Comparison of ENCODE assay signal across 18 cellular contexts in the genomic region with DNA sequence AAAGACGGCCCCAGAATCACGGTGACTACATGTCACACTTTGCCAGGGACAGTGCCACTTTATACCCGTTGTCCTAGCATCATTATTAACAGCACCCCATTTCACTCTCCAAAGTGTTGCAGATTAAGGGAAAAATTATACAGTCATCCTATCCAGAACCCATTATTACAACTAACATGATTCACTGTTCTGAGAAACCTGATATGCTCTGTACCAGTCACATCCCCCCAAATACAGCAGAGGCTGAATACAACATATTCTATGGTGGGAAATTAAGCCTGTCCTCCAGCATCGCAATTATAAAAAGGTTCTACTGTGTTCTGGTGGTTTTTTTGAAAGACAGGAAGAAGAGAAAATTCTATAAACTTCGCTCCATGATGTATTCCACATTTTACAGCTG.
A peak's percentile ranks its signal among the peaks of the same experiment; 100 is the strongest.
DNase-seq lines count a peak whose midpoint lies in the region; ATAC-seq and TF ChIP-seq lines count a peak whose summit lies in the region.
"Had no signal": no experiment of that assay in that cellular context is flagged by ENCODE, and none has a peak within 500 bp of the region (broad histone marks: within the 10 kb centered on the region; RNA-seq: fewer than 3 reads in every experiment).

No MANE protein-coding gene starts in this region.

- H3K36me3 ChIP-seq in SJCRH30 (no peaks in the 10 kb centered on the region), smooth muscle cell (ENCODE audit: low read depth) (no peaks in the 10 kb centered on the region)
- H3K36me3 ChIP-seq: adrenal gland, HAP-1, ovary had no signal

- H3K4me3 ChIP-seq in SJCRH30 (0 out of 2 replicates have a peak overlapping the region, but pooled peaks have one; percentile 1), smooth muscle cell (no peak overlapping the region)
- H3K4me3 ChIP-seq: adrenal gland, HAP-1, mucosa of descending colon, ovary had no signal

- no peak overlapping the region for H3K27ac Mint-ChIP-seq in CD4-positive, alpha-beta T cell
- H3K27ac Mint-ChIP-seq: effector memory CD8-positive, alpha-beta T cell; T-helper 2 cell treated with Interferon-gamma antibody and Interleukin-4, amounts not matched to agents 5 μg/mL and 100 μg/mL, for 36 hours had no signal

- CTCF ChIA-PET in CD4-positive, alpha-beta T cell (lab: Charles Lee), result interaction anchor here (1.8 kb wide), 1 partner anchor 822 kb away, joined by 7 read pairs; no protein-coding TSS in a partner anchor

- H3K36me3 Mint-ChIP-seq in CD4-positive, alpha-beta T cell (ENCODE audit: low read depth), result peaks cover 9% of the 10 kb centered on the region

- H3K4me1 ChIP-seq in SJCRH30, result peaks cover 28% of the 10 kb centered on the region
- H3K4me1 ChIP-seq in smooth muscle cell (ENCODE audit: low read depth), result peaks cover 11% of the 10 kb centered on the region

- POLR2A ChIA-PET in CD4-positive, alpha-beta T cell (lab: Charles Lee), result no interaction called here

- H3K27me3 ChIP-seq in SJCRH30 (no peaks in the 10 kb centered on the region), smooth muscle cell (ENCODE audit: low read depth) (no peaks in the 10 kb centered on the region)
- H3K27me3 ChIP-seq in CD4-positive, alpha-beta T cell (ENCODE audit: control insufficient read depth, insufficient read depth, low read length), result no peaks in the 10 kb centered on the region
- H3K27me3 ChIP-seq: adrenal gland, ovary had no signal

- H3K4me3 Mint-ChIP-seq in CD4-positive, alpha-beta T cell, result no peak overlapping the region
- H3K4me3 Mint-ChIP-seq: central memory CD8-positive, alpha-beta T cell; effector memory CD8-positive, alpha-beta T cell; T-helper 2 cell treated with Interferon-gamma antibody and Interleukin-4, amounts not matched to agents 5 μg/mL and 100 μg/mL, for 36 hours had no signal

- H3K4me2 ChIP-seq in smooth muscle cell, result peak overlapping the region; percentile 53

- H3K4me1 Mint-ChIP-seq in CD4-positive, alpha-beta T cell (ENCODE audit: low read depth), result peaks cover 14% of the 10 kb centered on the region

- H3K9me3 Mint-ChIP-seq in CD4-positive, alpha-beta T cell, result peaks cover 3% of the 10 kb centered on the region
- H3K9me3 Mint-ChIP-seq: central memory CD8-positive, alpha-beta T cell; effector memory CD8-positive, alpha-beta T cell had no signal

- no peaks in the 10 kb centered on the region for H3K9me3 ChIP-seq in SJCRH30 (replicated peaks)
- no peaks in the 10 kb centered on the region for H3K9me3 ChIP-seq in smooth muscle cell (replicated peaks; ENCODE audit: low read depth)
- H3K9me3 ChIP-seq in CD4-positive, alpha-beta T cell (ENCODE audit: control insufficient read depth, low read length), result no peaks in the 10 kb centered on the region
- H3K9me3 ChIP-seq: adrenal gland, mucosa of descending colon, ovary had no signal

- H3K27ac ChIP-seq in SJCRH30, result peak overlapping the region; percentile 41; the same call in 1 of the 2 replicates
- peak overlapping the region; percentile 64 for H3K27ac ChIP-seq in smooth muscle cell (ENCODE audit: low read depth)
- no peak overlapping the region for H3K27ac ChIP-seq in CD4-positive, alpha-beta T cell (ENCODE audit: low read depth, low read length)
- H3K27ac ChIP-seq: 22Rv1, adrenal gland, ovary had no signal

- no peak overlapping the region for H2AFZ ChIP-seq in smooth muscle cell (ENCODE audit: low read depth)

- H3K79me2 ChIP-seq in smooth muscle cell (ENCODE audit: low read depth), result peaks cover 22% of the 10 kb centered on the region

- intact Hi-C loops in CD4-positive, alpha-beta T cell (cut with DNase I, micrococcal nuclease), result loop anchor here in 1 of 2 experiments (5.0 kb wide), 1 partner anchor 1861 kb away; no protein-coding TSS in a partner anchor
- intact Hi-C loops in posterior cingulate gyrus (cut with DNase I), result no loop called here

- ATAC-seq in CD4-positive, alpha-beta T cell (ENCODE audit: poor library complexity), result no peak
- ATAC-seq: effector memory CD8-positive, alpha-beta T cell; left colon; mucosa of descending colon had no signal

- no peaks in the 10 kb centered on the region for H4K20me1 ChIP-seq in smooth muscle cell (ENCODE audit: low read depth)

- H3K27me3 Mint-ChIP-seq in CD4-positive, alpha-beta T cell, result no peaks in the 10 kb centered on the region
- H3K27me3 Mint-ChIP-seq: central memory CD8-positive, alpha-beta T cell; effector memory CD8-positive, alpha-beta T cell had no signal

- no peak overlapping the region for H3K9ac ChIP-seq in smooth muscle cell (ENCODE audit: low read depth)

- no peak for TF ChIP-seq CTCF in smooth muscle cell (IDR thresholded peaks at IDR 0.05; ENCODE audit: borderline replicate concordance, insufficient read depth, poor library complexity, severe bottlenecking)
- TF ChIP-seq CTCF in CD4-positive, alpha-beta T cell (IDR thresholded peaks at IDR 0.05), result no peak

- DNase-seq in NCI-H1092 treated with DMSO at 0.1 percent for 48 hours (lab: John Stamatoyannopoulos, UW) (peak; percentile 16), NCI-H1092 (lab: John Stamatoyannopoulos, UW) (no peak), SJCRH30 (peak in 1 of 2 experiments; percentile 58), iris pigment epithelial cell (ENCODE audit: low read depth) (peak; percentile 67), smooth muscle cell (lab: John Stamatoyannopoulos, UW; ENCODE audit: unreplicated experiment) (no peak), posterior cingulate gyrus (no peak), occipital lobe (lab: John Stamatoyannopoulos, UW) (no peak)
- no peak for DNase-seq in CD4-positive, alpha-beta T cell
- DNase-seq: effector memory CD8-positive, alpha-beta T cell; Kasumi-1; left colon; mucosa of descending colon; ovary had no signal

- no peaks in the 10 kb centered on the region for H3F3A ChIP-seq in smooth muscle cell (ENCODE audit: low read depth)

- WGBS in smooth muscle cell (ENCODE audit: low lambda C conversion rate), result 72% methylated on average over 5 of the region's 5 CpGs

Comparison
In these comparisons a context has a peak if more than half of its experiments do, and no peak if none do; other contexts are left out.
1. DNase-seq: peak in NCI-H1092 treated with DMSO at 0.1 percent for 48 hours (single experiment) and iris pigment epithelial cell (single experiment); none in NCI-H1092 (single experiment), smooth muscle cell (single experiment), CD4-positive, alpha-beta T cell (0 of 10), posterior cingulate gyrus (0 of 10) and occipital lobe (single experiment).